ENCODE assay signal across 18 cellular contexts in genomic region chr16:27334192-27334764, GRCh38. TPM values are rescaled to one million over a fixed set of nuclear protein-coding genes. Genes with fewer than 3 reads are reported as not detected.
DNase-seq lines count a peak whose midpoint lies in the region; ATAC-seq, FAIRE-seq and TF ChIP-seq lines count a peak whose summit lies in the region.
"Had no signal": no experiment of that assay in that cellular context is flagged by ENCODE, and none has a peak within 500 bp of the region (broad histone marks: within the 10 kb centered on the region; RNA-seq: fewer than 3 reads in every experiment).

No MANE protein-coding gene starts in this region.

- no peak overlapping the region for H3K4me3 Mint-ChIP-seq in natural killer cell treated with Interleukin-12 subunit alpha and Interleukin-12 subunit beta and Interleukin-15 and Interleukin-18, amount 100 ng/mL, for 72 hours
- no peak overlapping the region for H3K4me3 Mint-ChIP-seq in natural killer cell
- H3K4me3 Mint-ChIP-seq in astrocyte (ENCODE audit: unreplicated experiment), result no peak overlapping the region
- H3K4me3 Mint-ChIP-seq: brain, immature natural killer cell had no signal

- H2AFZ ChIP-seq in astrocyte (ENCODE audit: low read depth, low read length), result no peak overlapping the region

- peak overlapping the region; percentile 1 for H3K9ac ChIP-seq in astrocyte (ENCODE audit: low read length)
- peak overlapping the region; percentile 66 for H3K9ac ChIP-seq in muscle layer of colon (ENCODE audit: low read length)

- peaks cover 53% of the 10 kb centered on the region for H3K79me2 ChIP-seq in astrocyte (ENCODE audit: insufficient read depth, low read length)

- H3K9me3 Mint-ChIP-seq in natural killer cell treated with Interleukin-12 subunit alpha and Interleukin-12 subunit beta and Interleukin-15 and Interleukin-18, amount 100 ng/mL, for 72 hours, result no peaks in the 10 kb centered on the region
- no peaks in the 10 kb centered on the region for H3K9me3 Mint-ChIP-seq in natural killer cell
- peaks cover 8% of the 10 kb centered on the region for H3K9me3 Mint-ChIP-seq in astrocyte (ENCODE audit: unreplicated experiment)
- H3K9me3 Mint-ChIP-seq: immature natural killer cell had no signal

- H3K36me3 ChIP-seq in astrocyte (ENCODE audit: insufficient read depth, low read length), result peaks cover 10% of the 10 kb centered on the region
- H3K36me3 ChIP-seq in muscle layer of colon (ENCODE audit: insufficient read depth, low read length), result peaks cover 20% of the 10 kb centered on the region

- peaks cover 13% of the 10 kb centered on the region for H3K4me1 ChIP-seq in astrocyte (ENCODE audit: insufficient read depth, low read length)
- peaks cover 44% of the 10 kb centered on the region for H3K4me1 ChIP-seq in muscle layer of colon (ENCODE audit: insufficient read depth, low read length)

- no peak for TF ChIP-seq CTCF in natural killer cell (IDR thresholded peaks at IDR 0.05)
- TF ChIP-seq CTCF in astrocyte (IDR thresholded peaks at IDR 0.05; ENCODE audit: insufficient read depth, low read depth, low read length), result no peak

- H3K27me3 ChIP-seq in astrocyte (ENCODE audit: insufficient read depth, low read length) (no peaks in the 10 kb centered on the region), muscle layer of colon (ENCODE audit: control insufficient read depth in 1 of 2, insufficient read depth in 2 of 2, low read length in 2 of 2) (no peaks in the 10 kb centered on the region)
- H3K27me3 ChIP-seq: right atrium auricular region had no signal

- H3K27ac ChIP-seq in astrocyte (ENCODE audit: low read depth, low read length) (no peak overlapping the region), muscle layer of colon (ENCODE audit: low read depth, low read length) (peak overlapping the region; percentile 64)
- H3K27ac ChIP-seq: right atrium auricular region, VCaP had no signal

- intact Hi-C loops in natural killer cell (cut with micrococcal nuclease), result no loop called here

- H4K20me1 ChIP-seq in astrocyte (ENCODE audit: insufficient read depth, low read length), result peaks cover 6% of the 10 kb centered on the region

- no peak overlapping the region for H3K4me2 ChIP-seq in astrocyte (ENCODE audit: low read length)

- H3K27me3 Mint-ChIP-seq in natural killer cell treated with Interleukin-12 subunit alpha and Interleukin-12 subunit beta and Interleukin-15 and Interleukin-18, amount 100 ng/mL, for 72 hours, result no peaks in the 10 kb centered on the region
- H3K27me3 Mint-ChIP-seq in natural killer cell (ENCODE audit: low read depth in 2 of 2) (no peaks in the 10 kb centered on the region), astrocyte (ENCODE audit: low read depth, unreplicated experiment) (no peaks in the 10 kb centered on the region)
- H3K27me3 Mint-ChIP-seq: brain had no signal

- H3K4me1 Mint-ChIP-seq in natural killer cell treated with Interleukin-12 subunit alpha and Interleukin-12 subunit beta and Interleukin-15 and Interleukin-18, amount 100 ng/mL, for 72 hours (ENCODE audit: low read depth in 2 of 2), result peaks cover 24 to 41% of the 10 kb centered on the region in 2 donors
- H3K4me1 Mint-ChIP-seq in natural killer cell, result peaks cover 6 to 10% of the 10 kb centered on the region in 2 donors
- H3K4me1 Mint-ChIP-seq in astrocyte (ENCODE audit: low read depth, unreplicated experiment), result no peaks in the 10 kb centered on the region

- H3K9me3 ChIP-seq in astrocyte (ENCODE audit: insufficient read depth, low read depth, low read length) (no peaks in the 10 kb centered on the region), muscle layer of colon (ENCODE audit: low read length) (no peaks in the 10 kb centered on the region)
- H3K9me3 ChIP-seq: right atrium auricular region had no signal

- H3K4me3 ChIP-seq in astrocyte (ENCODE audit: insufficient read depth, low read depth, low read length), result no peak overlapping the region
- peak overlapping the region in 1 of 2 donors; percentile 49 for H3K4me3 ChIP-seq in muscle layer of colon (ENCODE audit: low read depth in 1 of 2, low read length in 2 of 2)
- H3K4me3 ChIP-seq: right atrium auricular region had no signal

- H3K36me3 Mint-ChIP-seq in natural killer cell treated with Interleukin-12 subunit alpha and Interleukin-12 subunit beta and Interleukin-15 and Interleukin-18, amount 100 ng/mL, for 72 hours, result peaks cover 29% of the 10 kb centered on the region
- H3K36me3 Mint-ChIP-seq in natural killer cell, result no peaks in the 10 kb centered on the region
- H3K36me3 Mint-ChIP-seq in astrocyte (ENCODE audit: low read depth, unreplicated experiment), result peaks cover 14% of the 10 kb centered on the region

- no peak for FAIRE-seq in astrocyte (lab: Jason Lieb, UNC)
- FAIRE-seq: GM12891 had no signal

- ATAC-seq in natural killer cell treated with Interleukin-12 subunit alpha and Interleukin-12 subunit beta and Interleukin-15 and Interleukin-18, amount 100 ng/mL, for 72 hours, result no peak
- ATAC-seq in natural killer cell, result no peak

- no peak for DNase-seq in natural killer cell treated with Interleukin-12 subunit alpha and Interleukin-12 subunit beta and Interleukin-15 and Interleukin-18, amount 100 ng/mL, for 72 hours (ENCODE audit: low spot score)
- DNase-seq in natural killer cell (no peak), astrocyte (ENCODE audit: low read depth) (no peak), NCI-H345 treated with DMSO at 0.1 percent for 48 hours (lab: John Stamatoyannopoulos, UW; ENCODE audit: unreplicated experiment) (no peak), OCI-M1 (lab: John Stamatoyannopoulos, UW) (no peak), MV-4-11 (lab: John Stamatoyannopoulos, UW) (no peak)
- DNase-seq in stimulated activated CD4-positive, alpha-beta T cell treated with anti-CD3 and anti-CD28 coated beads, Interleukin-4, amount 100 ng/mL, for 24 hours, result no peak
- DNase-seq: activated gamma-delta T cell treated with Interleukin-2 at 50 U/mL for 16 hours, dermis blood vessel endothelial cell, GF-D8, immature natural killer cell, NCI-H1694 treated with DMSO at 0.1 percent for 48 hours, NCI-H226 had no signal

- peak overlapping the region; percentile 7 to 10 for H3K27ac Mint-ChIP-seq in natural killer cell treated with Interleukin-12 subunit alpha and Interleukin-12 subunit beta and Interleukin-15 and Interleukin-18, amount 100 ng/mL, for 72 hours
- H3K27ac Mint-ChIP-seq in natural killer cell (no peak overlapping the region), astrocyte (ENCODE audit: unreplicated experiment) (no peak overlapping the region)
- H3K27ac Mint-ChIP-seq: brain had no signal

RNA-seq across cellular contexts. Expression of gene IL4R, which starts 20.5 kb away (rescaled TPM):
- 100 to 1,000 TPM; 213 to 224 TPM for total RNA-seq in natural killer cell treated with Interleukin-12 subunit alpha and Interleukin-12 subunit beta and Interleukin-15 and Interleukin-18, amount 100 ng/mL, for 72 hours
- total RNA-seq in natural killer cell (10 to 100 TPM; 70.2 to 87.2 (median 86.0) TPM), astrocyte (17.5 and 17.6 TPM in 2 replicates)

Comparison
In these comparisons a context has a peak if more than half of its experiments do, and no peak if none do; other contexts are left out.
1. H3K27ac Mint-ChIP-seq: peak in natural killer cell treated with Interleukin-12 subunit alpha and Interleukin-12 subunit beta and Interleukin-15 and Interleukin-18, amount 100 ng/mL, for 72 hours (2 of 2); none in natural killer cell (0 of 2) and astrocyte (single experiment).